In genomic region chr6:157984165-157984564, GRCh38 we compare ENCODE assay signal across 14 cellular contexts. TPM values are rescaled to one million over a fixed set of nuclear protein-coding genes. Genes with fewer than 3 reads are reported as not detected.
DNase-seq lines count a peak whose midpoint lies in the region; ATAC-seq, FAIRE-seq and TF ChIP-seq lines count a peak whose summit lies in the region.
"Had no signal": no experiment of that assay in that cellular context is flagged by ENCODE, and none has a peak within 500 bp of the region (broad histone marks: within the 10 kb centered on the region; RNA-seq: fewer than 3 reads in every experiment).

No MANE protein-coding gene starts in this region.

- H3K27ac Mint-ChIP-seq in osteocyte (ENCODE audit: unreplicated experiment) = peak overlapping the region; percentile 84

- no peaks in the 10 kb centered on the region for H3K9me3 ChIP-seq in SK-N-SH
- no peaks in the 10 kb centered on the region for H3K9me3 ChIP-seq in MG63
- H3K9me3 ChIP-seq in GM12878 (replicated peaks; ENCODE audit: control insufficient read depth, insufficient read depth, low read length) = no peaks in the 10 kb centered on the region
- H3K9me3 ChIP-seq: tibial nerve had no signal

- TF ChIP-seq CTCF in SK-N-SH (IDR thresholded peaks at IDR 0.05) (no peak), GM12878 (IDR thresholded peaks at IDR 0.05 in 2 of 3, conservative IDR thresholded peaks at IDR 0.05 in 1 of 3; ENCODE audit: control insufficient read depth in 2 of 3, extremely low read depth in 1 of 3, insufficient read depth in 1 of 3, low read depth in 3 of 3, low read length in 3 of 3) (no peak), osteocyte (IDR thresholded peaks at IDR 0.05) (no peak)

- CTCF ChIA-PET in SK-N-SH (lab: Yijun Ruan, JAX) = interaction anchor here (0.8 to 3.1 kb wide), 4 partner anchors 10 to 88 kb away, joined by 3 to 19 read pairs (median 8); no protein-coding TSS in a partner anchor
- CTCF ChIA-PET in GM12878 (lab: Yijun Ruan, JAX) = interaction anchor here (2.5 kb wide), 1 partner anchor 42 kb away, joined by 16 read pairs; no protein-coding TSS in a partner anchor

- POLR2A ChIA-PET in SK-N-SH (lab: Yijun Ruan, JAX) = no interaction called here
- POLR2A ChIA-PET in GM12878 (lab: Charles Lee) = interaction anchor here (1.1 kb wide), 1 partner anchor 44 kb away, joined by 3 read pairs; no protein-coding TSS in a partner anchor

- 94% methylated on average over 4 of the region's 4 CpGs for WGBS in SK-N-SH (ENCODE audit: low lambda C conversion rate)
- 100% methylated on average over 4 of the region's 4 CpGs for WGBS in GM12878 (ENCODE audit: insufficient coverage, insufficient replicate concordance, low lambda C conversion rate, missing lambda C conversion rate)

- H3K27me3 Mint-ChIP-seq in osteocyte (ENCODE audit: unreplicated experiment) = no peaks in the 10 kb centered on the region

- peaks cover 35% of the 10 kb centered on the region for H3F3A ChIP-seq in SK-N-SH (replicated peaks; ENCODE audit: insufficient read depth)

- H3K9ac ChIP-seq in SK-N-SH (peak overlapping the region; percentile 88; the same call in 1 of the 2 replicates), GM12878 (ENCODE audit: control insufficient read depth, insufficient read depth, low read length) (no peak overlapping the region)

- no peaks in the 10 kb centered on the region for H4K20me1 ChIP-seq in SK-N-SH (ENCODE audit: insufficient read depth)
- no peaks in the 10 kb centered on the region for H4K20me1 ChIP-seq in GM12878 (ENCODE audit: control insufficient read depth, insufficient read depth)

- H3K79me2 ChIP-seq in SK-N-SH (ENCODE audit: insufficient read depth) = peaks cover 73% of the 10 kb centered on the region
- peaks cover 7% of the 10 kb centered on the region; the same call in 1 of the 2 replicates for H3K79me2 ChIP-seq in GM12878 (ENCODE audit: control insufficient read depth, insufficient read depth, low read length)

- SMC1A ChIA-PET in GM12878 (lab: Charles Lee; ENCODE audit: uncharacterized antibody, unreplicated experiment) = no interaction called here

- no peak for TF ChIP-seq RAD21 in SK-N-SH (IDR thresholded peaks at IDR 0.05; ENCODE audit: low read length)
- no peak for TF ChIP-seq RAD21 in GM12878 (IDR thresholded peaks at IDR 0.05; ENCODE audit: insufficient read depth, low read depth, low read length)

- ATAC-seq in SK-N-SH treated with all-trans-retinoic acid at 6 μM for 48 hours = no peak
- no peak for ATAC-seq in GM12878
- ATAC-seq in HG02981 (IDR thresholded peaks at IDR 0.05; ENCODE audit: unreplicated experiment) = no peak
- ATAC-seq in HG02798 (IDR thresholded peaks at IDR 0.05; ENCODE audit: poor library complexity, unreplicated experiment) = no peak
- ATAC-seq: left colon had no signal

- RAD21 ChIA-PET in GM12878 (lab: Charles Lee; ENCODE audit: unreplicated experiment) = no interaction called here

- TSS peak; percentile 37 for BruUV-seq in GM12878 (replicated peaks; lab: Mats Ljungman, UMichigan)

- H3K27me3 ChIP-seq in SK-N-SH (ENCODE audit: insufficient read depth) (no peaks in the 10 kb centered on the region), MG63 (no peaks in the 10 kb centered on the region), GM12878 (replicated peaks in 1 of 2; ENCODE audit: control insufficient read depth in 2 of 2, insufficient read depth in 2 of 2, low read length in 1 of 2) (peaks cover 3 to 10% of the 10 kb centered on the region in 2 experiments; a peak in 3 of 4 replicates)

- H3K4me2 ChIP-seq in SK-N-SH (peak overlapping the region; percentile 89), GM12878 (ENCODE audit: control insufficient read depth, insufficient read depth) (peak overlapping the region; percentile 17; the same call in 1 of the 2 replicates)

- no peak for FAIRE-seq in GM12878 (lab: Jason Lieb, UNC)

- no peak overlapping the region for H2AFZ ChIP-seq in SK-N-SH (ENCODE audit: low read depth)
- H2AFZ ChIP-seq in GM12878 (ENCODE audit: control insufficient read depth, low read depth, low read length) = no peak overlapping the region

- intact Hi-C loops in GM12878 (cut with micrococcal nuclease; ENCODE audit: unreplicated experiment) = loop anchor here (5.0 kb wide), 1 partner anchor 43 kb away; no protein-coding TSS in a partner anchor

- H3K36me3 ChIP-seq in SK-N-SH (replicated peaks in 1 of 2; ENCODE audit: control insufficient read depth in 1 of 2, insufficient read depth in 2 of 2, low read length in 1 of 2) (peaks cover 0 to 12% of the 10 kb centered on the region in 2 experiments), MG63 (peaks cover 28% of the 10 kb centered on the region), GM12878 (ENCODE audit: control insufficient read depth in 2 of 2, insufficient read depth in 2 of 2, low read length in 1 of 2) (no peaks in the 10 kb centered on the region; a peak in 1 of 4 replicates)
- H3K36me3 ChIP-seq: tibial nerve had no signal

- H3K36me3 Mint-ChIP-seq in osteocyte (ENCODE audit: unreplicated experiment) = no peaks in the 10 kb centered on the region

- H3K9me2 ChIP-seq in SK-N-SH = no peaks in the 10 kb centered on the region

- in situ Hi-C loops in GM12878 (cut with MboI) = no loop called here

- H3K4me1 Mint-ChIP-seq in osteocyte (ENCODE audit: unreplicated experiment) = peaks cover 63% of the 10 kb centered on the region

- H3K4me1 ChIP-seq in SK-N-SH (ENCODE audit: control insufficient read depth in 1 of 2, insufficient read depth in 2 of 2, low read depth in 1 of 2, low read length in 1 of 2) (peaks cover 12 to 26% of the 10 kb centered on the region in 2 experiments), GM12878 (ENCODE audit: control insufficient read depth, insufficient read depth, low read length) (peaks cover 3% of the 10 kb centered on the region; the same call in 1 of the 2 replicates)

- DNase-seq in SK-N-SH = no peak
- DNase-seq in MG63 = no peak
- no peak for DNase-seq in GM12878 (ENCODE audit: low read depth, low spot score)
- no peak for DNase-seq in osteocyte (ENCODE audit: extremely low spot score, unreplicated experiment)
- no peak for DNase-seq in EL
- DNase-seq: DMS53, left colon, NCI-H345 had no signal

- peak overlapping the region in 1 of 2 experiments; percentile 39; a peak in 2 of 4 replicates for H3K27ac ChIP-seq in SK-N-SH (ENCODE audit: low read depth in 2 of 2, low read length in 1 of 2)
- H3K27ac ChIP-seq in GM12878 (ENCODE audit: control insufficient read depth, insufficient read depth) = no peak overlapping the region
- H3K27ac ChIP-seq: 22Rv1, skin epidermis, tibial nerve had no signal

- TF ChIP-seq EP300 in SK-N-SH (IDR thresholded peaks at IDR 0.05; ENCODE audit: borderline replicate concordance in 1 of 2, low read depth in 1 of 2, low read length in 1 of 2) = no peak
- no peak for TF ChIP-seq EP300 in GM12878 (IDR thresholded peaks at IDR 0.05; ENCODE audit: borderline replicate concordance in 1 of 2, control insufficient read depth in 1 of 2, low read depth in 2 of 2, low read length in 2 of 2)

- peak overlapping the region; percentile 78 for H3K4me3 Mint-ChIP-seq in osteocyte (ENCODE audit: unreplicated experiment)

- peak overlapping the region in 1 of 2 experiments; percentile 87; a peak in 2 of 4 replicates for H3K4me3 ChIP-seq in SK-N-SH (ENCODE audit: low read depth in 2 of 2, low read length in 1 of 2)
- H3K4me3 ChIP-seq in MG63 = peak overlapping the region; percentile 77
- H3K4me3 ChIP-seq in GM12878 = peak overlapping the region; percentile 36; the same call in 1 of the 2 replicates
- H3K4me3 ChIP-seq: skin epidermis, tibial nerve had no signal

- no peaks in the 10 kb centered on the region for H3K9me3 Mint-ChIP-seq in osteocyte (ENCODE audit: unreplicated experiment)

- TF ChIP-seq POLR2A in GM12878 (IDR thresholded peaks at IDR 0.05; ENCODE audit: low read depth, low read length) = no peak

TF ChIP-seq in SK-N-SH, 30 proteins besides CTCF, POLR2A, EP300 and RAD21 (continues in another document):
- TF ChIP-seq FOSL2 (IDR thresholded peaks at IDR 0.05; ENCODE audit: borderline replicate concordance, low read depth) (no peak), RXRA (IDR thresholded peaks at IDR 0.05; ENCODE audit: borderline replicate concordance, low read depth) (no peak), TAF1 (IDR thresholded peaks at IDR 0.05; ENCODE audit: borderline replicate concordance, low read depth, low read length) (no peak)

TF ChIP-seq in SK-N-SH treated with all-trans-retinoic acid at 6 μM for 48 hours, 23 proteins besides CTCF, POLR2A, EP300 and RAD21 (continues in another document):
- no peak for TF ChIP-seq ISL1 (CRISPR knock-in tag; IDR thresholded peaks at IDR 0.05)
- TF ChIP-seq ZFP30 (CRISPR knock-in tag; IDR thresholded peaks at IDR 0.05) = no peak
- TF ChIP-seq ZNF565 (CRISPR knock-in tag; conservative IDR thresholded peaks at IDR 0.05; ENCODE audit: low read depth) = no peak
- no peak for TF ChIP-seq TCF4 (CRISPR knock-in tag; IDR thresholded peaks at IDR 0.05; ENCODE audit: borderline replicate concordance)

TF ChIP-seq in GM12878, 131 proteins besides CTCF, POLR2A, EP300 and RAD21 (continues in another document):
- no peak for TF ChIP-seq ZNF384 (IDR thresholded peaks at IDR 0.05; ENCODE audit: borderline replicate concordance, low read depth, low read length)

RNA-seq across cellular contexts. Expression of gene SYNJ2, which starts 2.5 kb away (rescaled TPM):
- polyA plus RNA-seq in SK-N-SH (2012; rRNA removed) (35.3 and 40.0 TPM in 2 replicates), GM12878 (2011; rRNA removed) (1.3 and 1.8 TPM in 2 replicates), GM12878 (2014; fragmentation: Illumina TruSeq; extraction: Trizol) (0.66 and 0.95 TPM in 2 replicates), GM12878 (2014; fragmentation: Nextera tagmentation; extraction: Ambion mirVana) (under 1 TPM; 0.11 to 0.60 TPM), GM12878 (2014; rRNA removed) (0.32 and 0.79 TPM in 2 replicates), GM12878 (2016; fragmentation: Nextera tagmentation; extraction: Ambion mirVana) (under 1 TPM; 0.43 to 0.53 TPM)
- 28.3 and 33.0 TPM in 2 replicates for polyA plus RNA-seq in SK-N-SH (2012; cell fraction: cytosol; rRNA removed)
- polyA plus RNA-seq in SK-N-SH (2012; cell fraction: nucleus; rRNA removed) = 56.9 and 66.8 TPM in 2 replicates
- total RNA-seq in MG63 (2014; rRNA removed; shearing (Covaris generic); ENCODE audit: low replicate concordance) = 21.8 and 35.5 TPM in 2 replicates
- 3.6 and 4.1 TPM in 2 replicates for total RNA-seq in GM12878 (2013; cell fraction: nucleolus; rRNA removed)
- total RNA-seq in GM12878 (2014; rRNA removed) (0.60 and 1.4 TPM in 2 replicates), GM12878 (2014; rRNA removed; fragmentation: Illumina TruSeq; extraction: Trizol) (0.41 and 0.54 TPM in 2 replicates), GM12878 (2021) (0.51 and 0.87 TPM in 2 replicates), osteocyte (94.5 and 95.4 TPM in 2 replicates)
- polyA plus RNA-seq in GM12878 (2011; ENCODE audit: low read depth) = 1.00 TPM
- polyA plus RNA-seq in GM12878 (2011; cell fraction: cytosol; rRNA removed) = 2.1 and 2.5 TPM in 2 replicates
- polyA plus RNA-seq in GM12878 (2011; cell fraction: nucleus; rRNA removed) = 2.2 and 2.8 TPM in 2 replicates
- polyA plus RNA-seq in GM12878 (2012) = 0.91 and 1.1 TPM in 2 replicates
- polyA minus RNA-seq in GM12878 (2011; rRNA and poly(A)+ RNA removed) = 2.6 and 2.9 TPM in 2 replicates
- 1.0 and 1.5 TPM in 2 replicates for polyA minus RNA-seq in GM12878 (2011; cell fraction: cytosol; rRNA and poly(A)+ RNA removed)
- 1.3 and 3.4 TPM in 2 replicates for polyA minus RNA-seq in GM12878 (2011; cell fraction: nucleus; rRNA and poly(A)+ RNA removed)
